ENCODE assay signal across 21 cellular contexts in genomic region chr1:160414836-160415235, GRCh38. TPM values are rescaled to one million over a fixed set of nuclear protein-coding genes. Genes with fewer than 3 reads are reported as not detected.
DNase-seq lines count a peak whose midpoint lies in the region; ATAC-seq and TF ChIP-seq lines count a peak whose summit lies in the region.
"Had no signal": no experiment of that assay in that cellular context is flagged by ENCODE, and none has a peak within 500 bp of the region (broad histone marks: within the 10 kb centered on the region; RNA-seq: fewer than 3 reads in every experiment).

No MANE protein-coding gene starts in this region.

- H3K56ac ChIP-seq in mesendoderm (ENCODE audit: low read length), result peak overlapping the region; percentile 44

- TF ChIP-seq CTCF in GM13976 (IDR thresholded peaks at IDR 0.05; ENCODE audit: borderline replicate concordance, control extremely low read depth, extremely low read depth, insufficient read depth, missing control alignments) (no peak), epithelial cell of esophagus (IDR thresholded peaks at IDR 0.05; ENCODE audit: insufficient read depth, low read depth, low read length, missing control alignments) (no peak)

- no peak overlapping the region for H4K8ac ChIP-seq in mesendoderm (ENCODE audit: low read depth, low read length)

- H3K4me3 ChIP-seq in epithelial cell of esophagus (ENCODE audit: low read length) (peak overlapping the region; percentile 12), mesendoderm (ENCODE audit: low read length) (no peak overlapping the region)
- no peak overlapping the region for H3K4me3 ChIP-seq in effector memory CD4-positive, alpha-beta T cell (ENCODE audit: insufficient read depth, low read depth, low read length, poor library complexity, severe bottlenecking)
- H3K4me3 ChIP-seq: BLaER1 treated with 17β-estradiol and CSF1 and Interleukin-3, amounts not matched to agents 10 nM and 100 nM; HAP-1; MG63 had no signal

- H3K27ac ChIP-seq in mesendoderm (ENCODE audit: low read depth, low read length), result no peak overlapping the region
- no peak overlapping the region for H3K27ac ChIP-seq in effector memory CD4-positive, alpha-beta T cell (ENCODE audit: insufficient read depth, low read length, poor library complexity, severe bottlenecking)
- H3K27ac ChIP-seq: HL-60 had no signal

- no peaks in the 10 kb centered on the region for H3K27me3 ChIP-seq in mesendoderm (ENCODE audit: insufficient read depth, low read length, poor library complexity)
- H3K27me3 ChIP-seq in effector memory CD4-positive, alpha-beta T cell (replicated peaks; ENCODE audit: control insufficient read depth, insufficient read depth, low read length, poor library complexity, severe bottlenecking), result no peaks in the 10 kb centered on the region
- H3K27me3 ChIP-seq: BLaER1 treated with 17β-estradiol and CSF1 and Interleukin-3, amounts not matched to agents 10 nM and 100 nM; MG63 had no signal

- peaks cover 37% of the 10 kb centered on the region for H3K79me1 ChIP-seq in mesendoderm (ENCODE audit: low read length)

- peaks cover 7% of the 10 kb centered on the region for H3K36me3 ChIP-seq in mesendoderm (ENCODE audit: control insufficient read depth, insufficient read depth, low read length)
- no peaks in the 10 kb centered on the region for H3K36me3 ChIP-seq in effector memory CD4-positive, alpha-beta T cell (ENCODE audit: control insufficient read depth, insufficient read depth, low read length)
- H3K36me3 ChIP-seq: HAP-1, MG63 had no signal

- H3K23ac ChIP-seq in mesendoderm (ENCODE audit: low read length), result no peak overlapping the region

- no peak overlapping the region for H2AK5ac ChIP-seq in mesendoderm (ENCODE audit: low read length)

- H3K79me2 ChIP-seq in mesendoderm (ENCODE audit: control insufficient read depth, insufficient read depth, low read length), result peaks cover 38% of the 10 kb centered on the region

- ATAC-seq in activated CD4-positive, CD25-positive, alpha-beta regulatory T cell treated with anti-CD3 and anti-CD28 coated beads, Interleukin-2, amount 50 U/mL, for 24 hours, result no peak

- no peak overlapping the region for H3K4ac ChIP-seq in mesendoderm (ENCODE audit: low read depth, low read length)

- peaks cover 14% of the 10 kb centered on the region for H3K4me1 ChIP-seq in mesendoderm (ENCODE audit: control insufficient read depth, low read depth, low read length)
- H3K4me1 ChIP-seq in effector memory CD4-positive, alpha-beta T cell (ENCODE audit: control insufficient read depth, insufficient read depth, low read length, poor library complexity, severe bottlenecking), result no peaks in the 10 kb centered on the region

- no peak overlapping the region for H4K5ac ChIP-seq in mesendoderm (ENCODE audit: low read length)

- no peak overlapping the region for H2BK5ac ChIP-seq in mesendoderm (ENCODE audit: low read length)

- no CpG with 5 or more reads among the region's 1 CpG for WGBS in mesendoderm (ENCODE audit: extremely low coverage, insufficient coverage, low lambda C conversion rate)

- in situ Hi-C loops in GM13976 (cut with MboI; ENCODE audit: low sequenced_read_pairs, unreplicated experiment), result loop anchor here (25.0 kb wide), 1 partner anchor 547 kb away; the partner anchor contains the start of gene ITLN2

- no peaks in the 10 kb centered on the region for H3K9me3 ChIP-seq in effector memory CD4-positive, alpha-beta T cell (ENCODE audit: control insufficient read depth, low read length)
- H3K9me3 ChIP-seq: BLaER1 treated with 17β-estradiol and CSF1 and Interleukin-3, amounts not matched to agents 10 nM and 100 nM; HAP-1; MG63 had no signal

- no peak overlapping the region for H2BK15ac ChIP-seq in mesendoderm (replicated peaks; ENCODE audit: low read depth)

- peak; percentile 21 for DNase-seq in GM13976 (ENCODE audit: low spot score)
- peak; percentile 75 for DNase-seq in HPDE6-E6E7 (ENCODE audit: extremely low spot score)
- peak; percentile 95 for DNase-seq in epithelial cell of esophagus (ENCODE audit: low read depth)
- no peak for DNase-seq in mesendoderm
- no peak for DNase-seq in effector memory CD4-positive, alpha-beta T cell
- no peak for DNase-seq in stimulated activated CD8-positive, alpha-beta memory T cell treated with anti-CD3 and anti-CD28 coated beads, Interleukin-4, amount 100 ng/mL, for 48 hours
- DNase-seq: CD8-positive, alpha-beta memory T cell; DMS79; Karpas-422; MG63; NCI-H1048; NCI-H1436; NCI-H1930; NCI-H446 treated with DMSO at 0.1 percent for 48 hours; NCI-H774; SIG-M5 had no signal

- no peak overlapping the region for H2BK120ac ChIP-seq in mesendoderm (ENCODE audit: low read depth, low read length)

- H3K9ac ChIP-seq in mesendoderm (ENCODE audit: low read length), result no peak overlapping the region
- H3K9ac ChIP-seq: BLaER1 treated with 17β-estradiol and CSF1 and Interleukin-3, amounts not matched to agents 10 nM and 100 nM had no signal

- H3K18ac ChIP-seq in mesendoderm (ENCODE audit: low read length), result no peak overlapping the region

- H3K4me2 ChIP-seq in mesendoderm (ENCODE audit: low read length), result no peak overlapping the region
- H3K4me2 ChIP-seq: BLaER1 treated with 17β-estradiol and CSF1 and Interleukin-3, amounts not matched to agents 10 nM and 100 nM had no signal

RNA-seq across cellular contexts. Expression of gene VANGL2, which starts 14.5 kb away (rescaled TPM):
- 36.5 TPM for polyA plus RNA-seq in mesendoderm (2013, experiment 1 of 2)
- polyA plus RNA-seq in mesendoderm (2013, experiment 2 of 2), result 35.7 TPM
- polyA plus RNA-seq: CD8-positive, alpha-beta memory T cell; IgD-negative memory B cell had no signal

RNA-seq across cellular contexts. Expression of gene NHLH1, which starts 48.0 kb away (rescaled TPM):
- 0.31 TPM for polyA plus RNA-seq in mesendoderm (2013, experiment 1 of 2)
- 0.25 TPM for polyA plus RNA-seq in mesendoderm (2013, experiment 2 of 2)
- polyA plus RNA-seq: CD8-positive, alpha-beta memory T cell; IgD-negative memory B cell had no signal

Comparison
In these comparisons a context has a peak if more than half of its experiments do, and no peak if none do; other contexts are left out.
1. DNase-seq: peak in GM13976 (single experiment), HPDE6-E6E7 (single experiment) and epithelial cell of esophagus (single experiment); none in mesendoderm (single experiment), effector memory CD4-positive, alpha-beta T cell (0 of 3) and stimulated activated CD8-positive, alpha-beta memory T cell treated with anti-CD3 and anti-CD28 coated beads, Interleukin-4, amount 100 ng/mL, for 48 hours (single experiment).